ENCODE assay signal across 14 cellular contexts in the genomic region with DNA sequence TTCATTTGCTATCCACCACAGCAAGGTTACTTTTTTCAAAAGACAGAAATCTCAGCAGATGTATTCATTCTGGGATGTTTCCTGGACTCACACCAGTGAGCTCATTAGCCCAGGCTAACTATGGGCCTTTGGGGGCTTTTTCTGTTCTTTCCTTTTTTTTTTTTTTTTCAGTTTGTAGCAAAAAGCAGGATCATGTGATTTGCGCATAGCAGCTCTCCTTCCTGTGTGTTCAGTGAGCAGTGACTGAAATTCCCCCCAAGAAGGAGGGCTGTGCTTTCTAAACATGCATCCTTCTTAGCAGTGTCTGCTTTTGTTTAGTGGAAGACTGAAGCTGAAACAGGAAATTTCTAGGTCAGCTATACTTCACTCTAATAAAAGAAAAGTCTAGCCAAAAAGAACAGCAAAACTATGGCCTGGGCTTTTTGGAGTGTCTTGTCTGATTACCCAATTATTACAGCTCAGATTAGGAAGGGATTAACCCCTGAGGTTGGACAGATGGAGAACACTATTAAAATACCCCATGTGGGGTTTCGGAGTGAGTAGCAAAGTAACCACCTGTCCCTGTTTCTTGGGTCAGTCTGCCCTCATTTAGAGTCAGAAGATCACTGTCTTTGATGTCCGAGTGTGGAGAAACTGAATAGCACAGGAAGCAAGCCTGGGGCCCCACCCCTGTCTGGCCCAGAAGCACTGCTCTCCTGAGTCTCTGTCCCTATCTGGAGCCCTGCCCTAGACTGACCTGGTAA. TPM values are rescaled to one million over a fixed set of nuclear protein-coding genes. Genes with fewer than 3 reads are reported as not detected.
A peak's percentile ranks its signal among the peaks of the same experiment; 100 is the strongest.
DNase-seq lines count a peak whose midpoint lies in the region; ATAC-seq and TF ChIP-seq lines count a peak whose summit lies in the region.
"Had no signal": no experiment of that assay in that cellular context is flagged by ENCODE, and none has a peak within 500 bp of the region (broad histone marks: within the 10 kb centered on the region; RNA-seq: fewer than 3 reads in every experiment).

No MANE protein-coding gene starts in this region.

- H3K36me3 ChIP-seq in SJCRH30: no peaks in the 10 kb centered on the region
- no peaks in the 10 kb centered on the region for H3K36me3 ChIP-seq in stomach
- H3K36me3 ChIP-seq in heart left ventricle: no peaks in the 10 kb centered on the region
- H3K36me3 ChIP-seq: right lobe of liver had no signal

- DNase-seq in DMS 273 treated with DMSO at 0.1 percent for 48 hours (lab: John Stamatoyannopoulos, UW) (peak; percentile 43), SJCRH30 (peak; percentile 19 to 56), stomach (no peak), COLO668 (lab: John Stamatoyannopoulos, UW; ENCODE audit: unreplicated experiment) (no peak), heart left ventricle (no peak)
- DNase-seq in activated CD4-positive, alpha-beta T cell treated with anti-CD3 and anti-CD28 coated beads, Interleukin-2, amount 10 ng/mL, durations not matched to agents 24 days and 14 days: no peak
- DNase-seq: activated effector memory CD4-positive, alpha-beta T cell treated with anti-CD3 and anti-CD28 coated beads, Interleukin-2, amount 50 U/mL, for 16 hours; islet precursor cell; NCI-H1694 treated with DMSO at 0.1 percent for 48 hours; right lobe of liver; stimulated activated naive CD8-positive, alpha-beta T cell treated with anti-CD3 and anti-CD28 coated beads, Interleukin-15, amount 100 ng/mL, for 72 hours had no signal

- H3K27me3 ChIP-seq in SJCRH30 (peaks cover 12% of the 10 kb centered on the region; the same call in 1 of the 2 replicates), stomach (peaks cover 0 to 52% (median 5%) of the 10 kb centered on the region in 3 donors), heart left ventricle (peaks cover 0 to 28% (median 1%) of the 10 kb centered on the region in 9 donors)
- H3K27me3 ChIP-seq: right lobe of liver had no signal

- peak; percentile 82 for ATAC-seq in GM19395 (IDR thresholded peaks at IDR 0.05; ENCODE audit: unreplicated experiment)
- ATAC-seq in HG02970 (IDR thresholded peaks at IDR 0.05; ENCODE audit: low FRiP score, unreplicated experiment): peak; percentile 58
- ATAC-seq in heart left ventricle: no peak
- ATAC-seq: right lobe of liver; stimulated activated naive CD8-positive, alpha-beta T cell treated with anti-CD3 and anti-CD28 coated beads, Interleukin-15, amount 100 ng/mL, for 72 hours had no signal

- H3K9me3 Mint-ChIP-seq in activated CD4-positive, alpha-beta T cell treated with anti-CD3 and anti-CD28 coated beads, Interleukin-2, amount 10 ng/mL, durations not matched to agents 24 days and 14 days: no peaks in the 10 kb centered on the region

- H3K4me1 ChIP-seq in SJCRH30 (peaks cover 8% of the 10 kb centered on the region), stomach (no peaks in the 10 kb centered on the region), heart left ventricle (no peaks in the 10 kb centered on the region)
- H3K4me1 ChIP-seq: right lobe of liver had no signal

- TF ChIP-seq POLR2A in stomach (IDR thresholded peaks at IDR 0.05) (no peak), heart left ventricle (IDR thresholded peaks at IDR 0.05) (no peak)

- H3K9me3 ChIP-seq in SJCRH30 (replicated peaks): no peaks in the 10 kb centered on the region
- H3K9me3 ChIP-seq in stomach: peaks cover 0 to 13% (median 4%) of the 10 kb centered on the region in 4 donors
- peaks cover 0 to 3% (median 0%) of the 10 kb centered on the region in 12 donors for H3K9me3 ChIP-seq in heart left ventricle
- H3K9me3 ChIP-seq: right lobe of liver had no signal

- H3K4me1 Mint-ChIP-seq in activated CD4-positive, alpha-beta T cell treated with anti-CD3 and anti-CD28 coated beads, Interleukin-2, amount 10 ng/mL, durations not matched to agents 24 days and 14 days: no peaks in the 10 kb centered on the region

- no peak overlapping the region for H3K4me3 Mint-ChIP-seq in activated CD4-positive, alpha-beta T cell treated with anti-CD3 and anti-CD28 coated beads, Interleukin-2, amount 10 ng/mL, durations not matched to agents 24 days and 14 days
- H3K4me3 Mint-ChIP-seq: stimulated activated naive CD8-positive, alpha-beta T cell treated with anti-CD3 and anti-CD28 coated beads, Interleukin-15, amount 100 ng/mL, for 72 hours had no signal

- no peaks in the 10 kb centered on the region for H3K36me3 Mint-ChIP-seq in activated CD4-positive, alpha-beta T cell treated with anti-CD3 and anti-CD28 coated beads, Interleukin-2, amount 10 ng/mL, durations not matched to agents 24 days and 14 days (ENCODE audit: low read depth)

- TF ChIP-seq EP300 in stomach (IDR thresholded peaks at IDR 0.05): no peak

- H3K4me3 ChIP-seq in SJCRH30 (no peak overlapping the region), stomach (no peak overlapping the region), heart left ventricle (no peak overlapping the region)
- H3K4me3 ChIP-seq: right lobe of liver had no signal

- H3K27ac ChIP-seq in SJCRH30: no peak overlapping the region
- no peak overlapping the region for H3K27ac ChIP-seq in stomach
- H3K27ac ChIP-seq in heart left ventricle: no peak overlapping the region
- H3K27ac ChIP-seq: right lobe of liver had no signal

- H3K27me3 Mint-ChIP-seq in activated CD4-positive, alpha-beta T cell treated with anti-CD3 and anti-CD28 coated beads, Interleukin-2, amount 10 ng/mL, durations not matched to agents 24 days and 14 days: peaks cover 25% of the 10 kb centered on the region

- 39 to 55% (median 49%) methylated on average over 3 of the region's 3 CpGs for WGBS in stomach, 5 donors
- WGBS in heart left ventricle, 4 donors: 48 to 58% (median 53%) methylated on average over 3 of the region's 3 CpGs

- H3K27ac Mint-ChIP-seq in activated CD4-positive, alpha-beta T cell treated with anti-CD3 and anti-CD28 coated beads, Interleukin-2, amount 10 ng/mL, durations not matched to agents 24 days and 14 days: no peak overlapping the region
- H3K27ac Mint-ChIP-seq: stimulated activated naive CD8-positive, alpha-beta T cell treated with anti-CD3 and anti-CD28 coated beads, Interleukin-15, amount 100 ng/mL, for 72 hours had no signal

- TF ChIP-seq CTCF in stomach (IDR thresholded peaks at IDR 0.05): no peak
- no peak for TF ChIP-seq CTCF in heart left ventricle (IDR thresholded peaks at IDR 0.05)

- intact Hi-C loops in activated CD4-positive, alpha-beta T cell treated with anti-CD3 and anti-CD28 coated beads, Interleukin-2, amount 10 ng/mL, durations not matched to agents 24 days and 14 days (cut with micrococcal nuclease): no loop called here
- intact Hi-C loops in stomach (cut with DNase I; ENCODE audit: low total_unique reads) (no loop called here), heart left ventricle (cut with DNase I) (loop anchor here in 1 of 10 donors (2.0 kb wide), 1 partner anchor 52 kb away; no protein-coding TSS in a partner anchor)

RNA-seq across cellular contexts. Expression of a gene that starts 8.9 kb away (rescaled TPM):
- total RNA-seq in SJCRH30 (2014; rRNA removed; shearing (Covaris generic)): not detected in 2 replicates
- total RNA-seq in activated CD4-positive, alpha-beta T cell treated with anti-CD3 and anti-CD28 coated beads, Interleukin-2, amount 10 ng/mL, durations not matched to agents 24 days and 14 days: not detected in 2 replicates
- total RNA-seq in stomach (1 to 10 TPM in 1 of 5 donors, under 1 TPM in 1, not detected in 3; 0.14 to 1.1 TPM), heart left ventricle (not detected)
- polyA plus RNA-seq in stomach (under 1 TPM in 1 of 3 donors, not detected in 2; 0.03 TPM), heart left ventricle (not detected)
- total RNA-seq: right lobe of liver; T-helper 2 cell treated with Interferon-gamma antibody and Interleukin-4, amounts not matched to agents 100 ng/mL and 5 ng/mL, for 36 hours had no signal

Comparison
In these comparisons a context has a peak if more than half of its experiments do, and no peak if none do; other contexts are left out.
1. DNase-seq: peak in DMS 273 treated with DMSO at 0.1 percent for 48 hours (single experiment) and SJCRH30 (2 of 2); none in activated CD4-positive, alpha-beta T cell treated with anti-CD3 and anti-CD28 coated beads, Interleukin-2, amount 10 ng/mL, durations not matched to agents 24 days and 14 days (single experiment), stomach (single experiment), COLO668 (single experiment) and heart left ventricle (0 of 5).
2. ATAC-seq: peak in GM19395 (single experiment) and HG02970 (single experiment); none in heart left ventricle (0 of 4).